ENCODE assay signal across 11 cellular contexts in genomic region chr17:68182016-68182315, GRCh38.
DNase-seq lines count a peak whose midpoint lies in the region; ATAC-seq and TF ChIP-seq lines count a peak whose summit lies in the region.
"Had no signal": no experiment of that assay in that cellular context is flagged by ENCODE, and none has a peak within 500 bp of the region (broad histone marks: within the 10 kb centered on the region; RNA-seq: fewer than 3 reads in every experiment).

No MANE protein-coding gene starts in this region.

- H3K9me3 Mint-ChIP-seq in CD4-positive, alpha-beta memory T cell = peaks cover 0 to 5% (median 0%) of the 10 kb centered on the region in 8 donors
- H3K9me3 Mint-ChIP-seq in activated CD4-positive, alpha-beta memory T cell treated with anti-CD3 and anti-CD28 coated beads for 36 hours = peaks cover 3% of the 10 kb centered on the region
- H3K9me3 Mint-ChIP-seq in Caco-2 (ENCODE audit: unreplicated experiment) = no peaks in the 10 kb centered on the region

- peak; percentile 61 for ATAC-seq in GM18861 (IDR thresholded peaks at IDR 0.05; ENCODE audit: unreplicated experiment)
- ATAC-seq in HG02938 (IDR thresholded peaks at IDR 0.05; ENCODE audit: unreplicated experiment) = peak; percentile 31

- peak overlapping the region; percentile 80 for H3K27ac ChIP-seq in CD4-positive, alpha-beta memory T cell (ENCODE audit: low read depth, low read length)
- H3K27ac ChIP-seq in left ventricle myocardium inferior (replicated peaks) = no peak overlapping the region

- no peaks in the 10 kb centered on the region for H3K27me3 ChIP-seq in CD4-positive, alpha-beta memory T cell (ENCODE audit: insufficient read depth, low read length)
- H3K27me3 ChIP-seq in Caco-2 (replicated peaks; ENCODE audit: control insufficient read depth, insufficient read depth, low read length) (no peaks in the 10 kb centered on the region), left ventricle myocardium inferior (ENCODE audit: low read depth) (no peaks in the 10 kb centered on the region)

- H3K4me1 Mint-ChIP-seq in CD4-positive, alpha-beta memory T cell = peaks cover 35 to 68% (median 48%) of the 10 kb centered on the region in 4 donors
- peaks cover 63% of the 10 kb centered on the region for H3K4me1 Mint-ChIP-seq in activated CD4-positive, alpha-beta memory T cell treated with anti-CD3 and anti-CD28 coated beads for 36 hours (ENCODE audit: low read depth)
- H3K4me1 Mint-ChIP-seq in Caco-2 (ENCODE audit: low read depth, unreplicated experiment) = no peaks in the 10 kb centered on the region

- CTCF ChIA-PET in CD4-positive, alpha-beta memory T cell (lab: Charles Lee; ENCODE audit: partially characterized antibody) = interaction anchor here (0.6 to 11.0 kb wide), 8 partner anchors 10 to 343 kb away, joined by 3 to 270 read pairs (median 8); partner anchors contain the start of gene AMZ2
- CTCF ChIA-PET in activated CD4-positive, alpha-beta memory T cell treated with anti-CD3 and anti-CD28 coated beads for 36 hours (lab: Charles Lee) = interaction anchor here (1.1 to 11.1 kb wide), 7 partner anchors 9 to 281 kb away, joined by 3 to 107 read pairs (median 7); no protein-coding TSS in a partner anchor
- CTCF ChIA-PET in Caco-2 (lab: Charles Lee) = no interaction called here

- TF ChIP-seq CTCF in Caco-2 (IDR thresholded peaks at IDR 0.05; ENCODE audit: insufficient read depth in 1 of 2, low read depth in 1 of 2, low read length in 1 of 2, severe bottlenecking in 1 of 2, unreplicated experiment in 1 of 2) (no peak), left ventricle myocardium inferior (IDR thresholded peaks at IDR 0.05; ENCODE audit: borderline replicate concordance) (no peak)

- no peak for DNase-seq in CD4-positive, alpha-beta memory T cell
- DNase-seq in activated CD4-positive, alpha-beta memory T cell treated with anti-CD3 and anti-CD28 coated beads for 36 hours = no peak
- DNase-seq in NCI-H2171 treated with DMSO at 0.1 percent for 48 hours (lab: John Stamatoyannopoulos, UW) (no peak), Caco-2 (no peak), left ventricle myocardium inferior (no peak), COLO668 (lab: John Stamatoyannopoulos, UW; ENCODE audit: unreplicated experiment) (no peak)
- DNase-seq: NCI-H187 treated with DMSO at 0.1 percent for 48 hours, substantia nigra had no signal

- POLR2A ChIA-PET in CD4-positive, alpha-beta memory T cell (lab: Charles Lee; ENCODE audit: partially characterized antibody) = interaction anchor here (1.3 to 9.8 kb wide), 12 partner anchors 9 to 276 kb away, joined by 4 to 330 read pairs (median 16); partner anchors contain the start of genes AMZ2, ARSG, KPNA2 and SLC16A6
- POLR2A ChIA-PET in activated CD4-positive, alpha-beta memory T cell treated with anti-CD3 and anti-CD28 coated beads for 36 hours (lab: Charles Lee) = interaction anchor here (3.7 to 7.0 kb wide), 3 partner anchors 16 to 66 kb away, joined by 19 to 58 read pairs (median 22); partner anchors contain the start of gene AMZ2
- POLR2A ChIA-PET in Caco-2 (lab: Charles Lee) = interaction anchor here (0.6 kb wide), 1 partner anchor 207 kb away, joined by 5 read pairs; no protein-coding TSS in a partner anchor

- peak overlapping the region; percentile 89 to 100 (median 94) for H3K4me3 Mint-ChIP-seq in CD4-positive, alpha-beta memory T cell
- peak overlapping the region; percentile 66 for H3K4me3 Mint-ChIP-seq in activated CD4-positive, alpha-beta memory T cell treated with anti-CD3 and anti-CD28 coated beads for 36 hours
- no peak overlapping the region for H3K4me3 Mint-ChIP-seq in Caco-2 (ENCODE audit: unreplicated experiment)

- no peaks in the 10 kb centered on the region for H3K9me3 ChIP-seq in CD4-positive, alpha-beta memory T cell (ENCODE audit: control insufficient read depth in 1 of 2, low read length in 2 of 2)
- H3K9me3 ChIP-seq in Caco-2 (no peaks in the 10 kb centered on the region), left ventricle myocardium inferior (replicated peaks) (no peaks in the 10 kb centered on the region)

- intact Hi-C loops in CD4-positive, alpha-beta memory T cell (cut with micrococcal nuclease) = loop anchor here (5.0 to 10.0 kb wide), 3 partner anchors 110 to 330 kb away; partner anchors contain the start of genes ARSG, PRKAR1A and SLC16A6
- intact Hi-C loops in activated CD4-positive, alpha-beta memory T cell treated with anti-CD3 and anti-CD28 coated beads for 36 hours (cut with micrococcal nuclease) = loop anchor here (1.0 to 5.0 kb wide), 6 partner anchors 14 to 275 kb away; partner anchors contain the start of genes ARSG, KPNA2, SLC16A6 and WIPI1
- intact Hi-C loops in Caco-2 (cut with micrococcal nuclease; ENCODE audit: unreplicated experiment) = no loop called here
- intact Hi-C loops in left ventricle myocardium inferior (cut with micrococcal nuclease) = no loop called here

- no peaks in the 10 kb centered on the region for H3K27me3 Mint-ChIP-seq in CD4-positive, alpha-beta memory T cell
- H3K27me3 Mint-ChIP-seq in activated CD4-positive, alpha-beta memory T cell treated with anti-CD3 and anti-CD28 coated beads for 36 hours = no peaks in the 10 kb centered on the region
- H3K27me3 Mint-ChIP-seq in Caco-2 (ENCODE audit: insufficient read depth, unreplicated experiment) = no peaks in the 10 kb centered on the region

- H3K36me3 Mint-ChIP-seq in CD4-positive, alpha-beta memory T cell = peaks cover 0 to 13% of the 10 kb centered on the region in 2 donors
- H3K36me3 Mint-ChIP-seq in activated CD4-positive, alpha-beta memory T cell treated with anti-CD3 and anti-CD28 coated beads for 36 hours = no peaks in the 10 kb centered on the region
- no peaks in the 10 kb centered on the region for H3K36me3 Mint-ChIP-seq in Caco-2 (ENCODE audit: insufficient read depth, unreplicated experiment)

- H3K27ac Mint-ChIP-seq in CD4-positive, alpha-beta memory T cell = peak overlapping the region; percentile 32 to 96 (median 79)
- H3K27ac Mint-ChIP-seq in activated CD4-positive, alpha-beta memory T cell treated with anti-CD3 and anti-CD28 coated beads for 36 hours = peak overlapping the region; percentile 42
- H3K27ac Mint-ChIP-seq in Caco-2 (ENCODE audit: unreplicated experiment) = no peak overlapping the region

- BruUV-seq in Caco-2 (replicated peaks; lab: Mats Ljungman, UMichigan) = no TSS peak

- H3K4me3 ChIP-seq in CD4-positive, alpha-beta memory T cell (ENCODE audit: low read length in 2 of 2) = peak overlapping the region; percentile 42 to 66
- H3K4me3 ChIP-seq in Caco-2 (ENCODE audit: low read depth, low read length) = no peak overlapping the region
- no peak overlapping the region for H3K4me3 ChIP-seq in left ventricle myocardium inferior
- H3K4me3 ChIP-seq: lung had no signal

- H3K36me3 ChIP-seq in CD4-positive, alpha-beta memory T cell (ENCODE audit: insufficient read depth, low read length) = no peaks in the 10 kb centered on the region
- no peaks in the 10 kb centered on the region for H3K36me3 ChIP-seq in Caco-2 (ENCODE audit: control insufficient read depth, insufficient read depth, low read length)
- H3K36me3 ChIP-seq in left ventricle myocardium inferior = no peaks in the 10 kb centered on the region

- peaks cover 59% of the 10 kb centered on the region for H3K4me1 ChIP-seq in CD4-positive, alpha-beta memory T cell (ENCODE audit: insufficient read depth, low read length)
- no peaks in the 10 kb centered on the region for H3K4me1 ChIP-seq in Caco-2
- H3K4me1 ChIP-seq in left ventricle myocardium inferior = no peaks in the 10 kb centered on the region

Comparison
In these comparisons a context has a peak if more than half of its experiments do, and no peak if none do; other contexts are left out.
1. H3K4me3 ChIP-seq: peak in CD4-positive, alpha-beta memory T cell (2 of 2); none in Caco-2 (single experiment) and left ventricle myocardium inferior (single experiment).
2. intact Hi-C loops: an anchor here in CD4-positive, alpha-beta memory T cell (5.0 to 10.0 kb wide) and activated CD4-positive, alpha-beta memory T cell treated with anti-CD3 and anti-CD28 coated beads for 36 hours (1.0 to 5.0 kb wide); none called in Caco-2 and left ventricle myocardium inferior.